ENCODE assay signal across 1 cellular context in genomic region chr11:867856-868358, GRCh38.
TF ChIP-seq lines count a peak whose summit lies in the region.

No MANE protein-coding gene starts in this region.

TF ChIP-seq in HepG2, 621 proteins besides CTCF, POLR2A, EP300 and RAD21:
- TF ChIP-seq RNF2 (conservative IDR thresholded peaks at IDR 0.05; ENCODE audit: low read depth) (no peak), KDM3A (CRISPR knock-in tag; IDR thresholded peaks at IDR 0.05; ENCODE audit: low read depth) (no peak), CREB1 (IDR thresholded peaks at IDR 0.05) (no peak), CREB1 (CRISPR knock-in tag; IDR thresholded peaks at IDR 0.05) (no peak), TBX3 (IDR thresholded peaks at IDR 0.05; ENCODE audit: borderline replicate concordance) (no peak), HMGA1 (CRISPR knock-in tag; conservative IDR thresholded peaks at IDR 0.05) (no peak), SRF (IDR thresholded peaks at IDR 0.05; ENCODE audit: low read depth, low read length) (no peak), ZFP36L2 (CRISPR knock-in tag; IDR thresholded peaks at IDR 0.05) (no peak), POLR2AphosphoS5 (IDR thresholded peaks at IDR 0.05; ENCODE audit: low read depth, low read length) (peak; percentile 7; the same call in 1 of the 2 replicates), AKAP8 (CRISPR knock-in tag; IDR thresholded peaks at IDR 0.05) (no peak), RBM22 (optimal IDR thresholded peaks at IDR 0.05; ENCODE audit: low read length) (peak; percentile 23), ZBTB3 (CRISPR knock-in tag; IDR thresholded peaks at IDR 0.05; ENCODE audit: borderline replicate concordance, low read depth) (no peak), NR2F6 (IDR thresholded peaks at IDR 0.05) (no peak), NR2F6 (CRISPR knock-in tag; IDR thresholded peaks at IDR 0.05) (no peak), ZNF333 (CRISPR knock-in tag; IDR thresholded peaks at IDR 0.05; ENCODE audit: borderline replicate concordance) (no peak), KLF11 (CRISPR knock-in tag; IDR thresholded peaks at IDR 0.05) (no peak), NFE2L2 (IDR thresholded peaks at IDR 0.05; ENCODE audit: low read length) (no peak), ZNF513 (CRISPR knock-in tag; conservative IDR thresholded peaks at IDR 0.05) (no peak)
TF ChIP-seq in HepG2: peak in this region for 2.
